Comparison of ENCODE assay signal across 9 cellular contexts in genomic region chr4:159267023-159267939, GRCh38.
DNase-seq lines count a peak whose midpoint lies in the region; ATAC-seq and TF ChIP-seq lines count a peak whose summit lies in the region.
"Had no signal": no experiment of that assay in that cellular context is flagged by ENCODE, and none has a peak within 500 bp of the region (broad histone marks: within the 10 kb centered on the region; RNA-seq: fewer than 3 reads in every experiment).

No MANE protein-coding gene starts in this region.

- H3K79me2 ChIP-seq in fibroblast of lung (ENCODE audit: control insufficient read depth, insufficient read depth, low read length) (peaks cover 6% of the 10 kb centered on the region), parathyroid adenoma (no peaks in the 10 kb centered on the region)

- H3K4me3 ChIP-seq in fibroblast of lung (replicated peaks in 1 of 4; ENCODE audit: control extremely low read depth in 1 of 4, insufficient read depth in 1 of 4, low read depth in 3 of 4, low read length in 4 of 4) = peak overlapping the region; percentile 36 to 51 (median 48)
- no peak overlapping the region for H3K4me3 ChIP-seq in parathyroid adenoma (ENCODE audit: low read depth, low read length)

- H3K4me1 ChIP-seq in fibroblast of lung (ENCODE audit: control insufficient read depth, extremely low read depth, insufficient read depth, low read length) (peaks cover 13% of the 10 kb centered on the region), parathyroid adenoma (peaks cover 3% of the 10 kb centered on the region)

- peak overlapping the region; percentile 56 for H3K9ac ChIP-seq in fibroblast of lung (ENCODE audit: insufficient read depth, low read length)
- H3K9ac ChIP-seq in parathyroid adenoma = no peak overlapping the region

- DNase-seq in EH (ENCODE audit: low read depth) = peak; percentile 62
- DNase-seq in fibroblast of lung (ENCODE audit: low read depth in 2 of 2) = peak; percentile 49
- no peak for DNase-seq in HT-29 (ENCODE audit: low spot score)
- DNase-seq in activated CD4-positive, alpha-beta T cell treated with anti-CD3 and anti-CD28 coated beads for 48 hours = no peak
- no peak for DNase-seq in stimulated activated CD4-positive, alpha-beta T cell treated with anti-CD3 and anti-CD28 coated beads, Interleukin-4, amount 100 ng/mL, for 4 hours
- DNase-seq: stimulated activated naive CD4-positive, alpha-beta T cell had no signal

- H3K36me3 ChIP-seq in fibroblast of lung (ENCODE audit: control insufficient read depth, insufficient read depth, low read length) (no peaks in the 10 kb centered on the region), parathyroid adenoma (ENCODE audit: control insufficient read depth, insufficient read depth, low read length) (no peaks in the 10 kb centered on the region)

- H4K20me1 ChIP-seq in fibroblast of lung (ENCODE audit: control insufficient read depth, extremely low read depth, insufficient read depth, low read length) = no peaks in the 10 kb centered on the region

- no peaks in the 10 kb centered on the region for H3K27me3 ChIP-seq in fibroblast of lung (ENCODE audit: control insufficient read depth, insufficient read depth, low read length)
- no peaks in the 10 kb centered on the region for H3K27me3 ChIP-seq in parathyroid adenoma (ENCODE audit: control insufficient read depth, insufficient read depth, low read length)

- H3K9me3 ChIP-seq in fibroblast of lung (ENCODE audit: control insufficient read depth, insufficient read depth, low read depth, low read length) (no peaks in the 10 kb centered on the region), parathyroid adenoma (ENCODE audit: control insufficient read depth, low read length) (no peaks in the 10 kb centered on the region)

- ATAC-seq in HG03432 (IDR thresholded peaks at IDR 0.05; ENCODE audit: unreplicated experiment) (peak; percentile 52), GM18870 (IDR thresholded peaks at IDR 0.05; ENCODE audit: unreplicated experiment) (no peak)

- peak overlapping the region; percentile 75 for H3K27ac ChIP-seq in fibroblast of lung (ENCODE audit: insufficient read depth, low read length)
- peak overlapping the region; percentile 6 for H3K27ac ChIP-seq in parathyroid adenoma

- peak overlapping the region; percentile 99 for H3K4me2 ChIP-seq in fibroblast of lung (ENCODE audit: extremely low read depth, insufficient read depth, low read length)
- no peak overlapping the region for H3K4me2 ChIP-seq in parathyroid adenoma (ENCODE audit: low read length)

- peak overlapping the region; percentile 28 for H2AFZ ChIP-seq in fibroblast of lung (ENCODE audit: low read length)
- no peak overlapping the region for H2AFZ ChIP-seq in parathyroid adenoma

- TF ChIP-seq CTCF in fibroblast of lung (conservative IDR thresholded peaks at IDR 0.05 in 1 of 2, IDR thresholded peaks at IDR 0.05 in 1 of 2; ENCODE audit: low read depth in 1 of 2, low read length in 2 of 2) (no peak), parathyroid adenoma (IDR thresholded peaks at IDR 0.05) (no peak)

Comparison
In these comparisons a context has a peak if more than half of its experiments do, and no peak if none do; other contexts are left out.
1. DNase-seq: peak in EH (single experiment) and fibroblast of lung (2 of 2); none in HT-29 (single experiment), activated CD4-positive, alpha-beta T cell treated with anti-CD3 and anti-CD28 coated beads for 48 hours (single experiment) and stimulated activated CD4-positive, alpha-beta T cell treated with anti-CD3 and anti-CD28 coated beads, Interleukin-4, amount 100 ng/mL, for 4 hours (0 of 2).